In genomic region chr19:58054792-58055482, GRCh38 we compare ENCODE assay signal across 9 cellular contexts. TPM values are rescaled to one million over a fixed set of nuclear protein-coding genes. Genes with fewer than 3 reads are reported as not detected.
A peak's percentile ranks its signal among the peaks of the same experiment; 100 is the strongest.
DNase-seq lines count a peak whose midpoint lies in the region; ATAC-seq and TF ChIP-seq lines count a peak whose summit lies in the region.
"Had no signal": no experiment of that assay in that cellular context is flagged by ENCODE, and none has a peak within 500 bp of the region (broad histone marks: within the 10 kb centered on the region; RNA-seq: fewer than 3 reads in every experiment).

No MANE protein-coding gene starts in this region.

- peaks cover 16% of the 10 kb centered on the region for H3K27me3 Mint-ChIP-seq in CD8-positive, alpha-beta T cell (ENCODE audit: low read depth)

- peaks cover 30% of the 10 kb centered on the region for H3K36me3 Mint-ChIP-seq in CD8-positive, alpha-beta T cell

- POLR2A ChIA-PET in CD8-positive, alpha-beta T cell (lab: Charles Lee), result no interaction called here

- peak overlapping the region; percentile 54 to 91 (median 80) for H3K27ac ChIP-seq in heart left ventricle
- peak overlapping the region; percentile 1 for H3K27ac ChIP-seq in psoas muscle
- no peak overlapping the region for H3K27ac ChIP-seq in CD8-positive, alpha-beta T cell (ENCODE audit: low read depth, low read length)

- CTCF ChIA-PET in CD8-positive, alpha-beta T cell (lab: Charles Lee), result interaction anchor here (0.5 kb wide), 1 partner anchor 32 kb away, joined by 5 read pairs; no protein-coding TSS in a partner anchor

- H3K27me3 ChIP-seq in heart left ventricle (no peaks in the 10 kb centered on the region), psoas muscle (ENCODE audit: insufficient read depth in 3 of 3, low read length in 2 of 3) (peaks cover 0 to 11% (median 2%) of the 10 kb centered on the region in 3 donors)
- H3K27me3 ChIP-seq in CD8-positive, alpha-beta T cell (ENCODE audit: insufficient read depth, low read length), result no peaks in the 10 kb centered on the region

- TF ChIP-seq POLR2A in heart left ventricle (IDR thresholded peaks at IDR 0.05), result no peak

- WGBS in heart left ventricle, 4 donors, result 15 to 43% (median 27%) methylated on average over 29 of the region's 29 CpGs
- WGBS in psoas muscle, 3 donors, result 9 to 42% (median 20%) methylated on average over 29 of the region's 29 CpGs

- H3K4me3 ChIP-seq in heart left ventricle (peak overlapping the region in 11 of 12 donors; percentile 34 to 64 (median 55)), psoas muscle (peak overlapping the region; percentile 57)
- no peak overlapping the region for H3K4me3 ChIP-seq in CD8-positive, alpha-beta T cell (ENCODE audit: low read depth, low read length)

- no peak overlapping the region for H3K4me3 Mint-ChIP-seq in CD8-positive, alpha-beta T cell
- H3K4me3 Mint-ChIP-seq: T-helper 1 cell treated with Interleukin-12 subunit alpha and Interleukin-12 subunit beta and Interleukin-4 antibody, amounts not matched to agents 30 μg/mL and 1 μg/mL, for 36 hours had no signal

- intact Hi-C loops in heart left ventricle (cut with DNase I) (loop anchor here in 4 of 10 donors (2.0 to 5.0 kb wide), 3 partner anchors 33 to 44 kb away; partner anchors contain the start of gene ZSCAN18 (in 4 of the 4)), psoas muscle (cut with DNase I) (no loop called here), left colon (cut with DNase I, micrococcal nuclease) (no loop called here)
- intact Hi-C loops in CD8-positive, alpha-beta T cell (cut with DNase I, micrococcal nuclease), result no loop called here

- H3K36me3 ChIP-seq in heart left ventricle, result no peaks in the 10 kb centered on the region
- H3K36me3 ChIP-seq in psoas muscle (ENCODE audit: insufficient read depth in 1 of 2, low read depth in 1 of 2), result no peaks in the 10 kb centered on the region
- H3K36me3 ChIP-seq in CD8-positive, alpha-beta T cell (ENCODE audit: insufficient read depth, low read length), result no peaks in the 10 kb centered on the region

- H3K27ac Mint-ChIP-seq in CD8-positive, alpha-beta T cell, result no peak overlapping the region
- H3K27ac Mint-ChIP-seq: T-helper 1 cell treated with Interleukin-12 subunit alpha and Interleukin-12 subunit beta and Interleukin-4 antibody, amounts not matched to agents 30 μg/mL and 1 μg/mL, for 36 hours had no signal

- DNase-seq in C1 segment of cervical spinal cord (lab: John Stamatoyannopoulos, UW), result peak in 11 of 14 donors; percentile 22 to 79 (median 55)
- peak; percentile 34 for DNase-seq in RPMI7951 (ENCODE audit: low read depth)
- DNase-seq in heart left ventricle, result peak in 4 of 5 donors; percentile 57 to 73 (median 66)
- DNase-seq in psoas muscle, result no peak
- no peak for DNase-seq in CD8-positive, alpha-beta T cell
- DNase-seq in NCI-H1417 treated with DMSO at 0.1 percent for 48 hours (lab: John Stamatoyannopoulos, UW), result no peak
- no peak for DNase-seq in left colon

- ATAC-seq in heart left ventricle, result peak; percentile 7 to 55 (median 16)
- ATAC-seq in psoas muscle, result no peak
- no peak for ATAC-seq in CD8-positive, alpha-beta T cell
- ATAC-seq in left colon, result no peak
- no peak for ATAC-seq in GM21390 (IDR thresholded peaks at IDR 0.05; ENCODE audit: unreplicated experiment)

- H3K4me1 ChIP-seq in heart left ventricle (peaks cover 0 to 25% (median 12%) of the 10 kb centered on the region in 12 donors), psoas muscle (no peaks in the 10 kb centered on the region)
- no peaks in the 10 kb centered on the region for H3K4me1 ChIP-seq in CD8-positive, alpha-beta T cell (ENCODE audit: insufficient read depth, low read length)

- peaks cover 22% of the 10 kb centered on the region for H3K9me3 Mint-ChIP-seq in CD8-positive, alpha-beta T cell

- H3K9me3 ChIP-seq in heart left ventricle (peaks cover 0 to 66% (median 5%) of the 10 kb centered on the region in 12 donors), psoas muscle (peaks cover 22% of the 10 kb centered on the region)
- H3K9me3 ChIP-seq in CD8-positive, alpha-beta T cell (ENCODE audit: low read length), result peaks cover 5% of the 10 kb centered on the region

- H3K4me1 Mint-ChIP-seq in CD8-positive, alpha-beta T cell (ENCODE audit: low read depth), result peaks cover 5% of the 10 kb centered on the region

- peak in 6 of 12 donors; percentile 14 to 55 (median 34) for TF ChIP-seq CTCF in heart left ventricle (IDR thresholded peaks at IDR 0.05)
- TF ChIP-seq CTCF in psoas muscle (IDR thresholded peaks at IDR 0.05), result no peak
- no peak for TF ChIP-seq CTCF in CD8-positive, alpha-beta T cell (IDR thresholded peaks at IDR 0.05)

RNA-seq across cellular contexts. Expression of gene ZNF135, which starts 4.1 kb away (rescaled TPM):
- 0.72 and 0.88 TPM in 2 replicates for total RNA-seq in RPMI7951 (2014; rRNA removed; shearing (Covaris generic))
- 1 to 10 TPM; 2.1 to 4.5 (median 3.4) TPM for total RNA-seq in heart left ventricle
- 1 to 10 TPM; 2.0 to 3.9 TPM for polyA plus RNA-seq in heart left ventricle
- total RNA-seq in psoas muscle, result 1 to 10 TPM in 3 of 4 donors, under 1 TPM in 1; 0.87 to 1.7 (median 1.4) TPM
- 1 to 10 TPM in 1 of 3 donors, under 1 TPM in 2; 0.89 to 1.3 (median 0.90) TPM for polyA plus RNA-seq in psoas muscle
- 1 to 10 TPM; 1.2 to 1.4 TPM for total RNA-seq in CD8-positive, alpha-beta T cell
- total RNA-seq in left colon, result 1 to 10 TPM; 1.1 to 1.2 TPM

RNA-seq across cellular contexts. Expression of gene ZSCAN1, which starts 21.1 kb away (rescaled TPM):
- not detected in 2 replicates for total RNA-seq in RPMI7951 (2014; rRNA removed; shearing (Covaris generic))
- not detected for total RNA-seq in heart left ventricle
- under 1 TPM in 1 of 2 donors, not detected in 1; 0.14 TPM for polyA plus RNA-seq in heart left ventricle
- not detected for total RNA-seq in psoas muscle
- polyA plus RNA-seq in psoas muscle, result not detected
- not detected for total RNA-seq in CD8-positive, alpha-beta T cell
- not detected for total RNA-seq in left colon

RNA-seq across cellular contexts. Expression of gene ZSCAN18, which starts 43.1 kb away (rescaled TPM):
- 1.8 and 3.0 TPM in 2 replicates for total RNA-seq in RPMI7951 (2014; rRNA removed; shearing (Covaris generic))
- 100 to 1,000 TPM in 1 of 9 donors, 10 to 100 TPM in 8; 45.1 to 114 (median 73.4) TPM for total RNA-seq in heart left ventricle
- 10 to 100 TPM; 41.9 to 71.8 TPM for polyA plus RNA-seq in heart left ventricle
- 10 to 100 TPM; 13.1 to 36.8 (median 16.3) TPM for total RNA-seq in psoas muscle
- polyA plus RNA-seq in psoas muscle, result 10 to 100 TPM in 2 of 3 donors, 1 to 10 TPM in 1; 9.5 to 14.0 (median 13.8) TPM
- total RNA-seq in CD8-positive, alpha-beta T cell, result 10 to 100 TPM; 57.6 to 61.0 TPM
- 10 to 100 TPM; 19.8 to 22.6 TPM for total RNA-seq in left colon

RNA-seq across cellular contexts. Expression of gene ZNF606, which starts 52.3 kb away (rescaled TPM):
- 6.4 and 8.6 TPM in 2 replicates for total RNA-seq in RPMI7951 (2014; rRNA removed; shearing (Covaris generic))
- total RNA-seq in heart left ventricle (10 to 100 TPM in 7 of 9 donors, 1 to 10 TPM in 2; 7.8 to 14.3 (median 12.2) TPM), psoas muscle (1 to 10 TPM; 3.7 to 7.0 (median 4.3) TPM), left colon (10 to 100 TPM; 10.4 to 13.5 TPM)
- polyA plus RNA-seq in heart left ventricle (10 to 100 TPM in 1 of 2 donors, 1 to 10 TPM in 1; 6.4 to 10.7 TPM), psoas muscle (1 to 10 TPM; 2.0 to 6.9 (median 2.8) TPM)
- total RNA-seq in CD8-positive, alpha-beta T cell, result 10 to 100 TPM; 11.2 to 13.0 TPM

Comparison
In these comparisons a context has a peak if more than half of its experiments do, and no peak if none do; other contexts are left out.
1. DNase-seq: peak in C1 segment of cervical spinal cord (11 of 14), RPMI7951 (single experiment) and heart left ventricle (4 of 5); none in psoas muscle (0 of 2), CD8-positive, alpha-beta T cell (0 of 7), NCI-H1417 treated with DMSO at 0.1 percent for 48 hours (single experiment) and left colon (0 of 2).
2. ATAC-seq: peak in heart left ventricle (4 of 4); none in psoas muscle (0 of 4), CD8-positive, alpha-beta T cell (single experiment), left colon (single experiment) and GM21390 (single experiment).